Comparison of ENCODE assay signal across 8 cellular contexts in the genomic region with DNA sequence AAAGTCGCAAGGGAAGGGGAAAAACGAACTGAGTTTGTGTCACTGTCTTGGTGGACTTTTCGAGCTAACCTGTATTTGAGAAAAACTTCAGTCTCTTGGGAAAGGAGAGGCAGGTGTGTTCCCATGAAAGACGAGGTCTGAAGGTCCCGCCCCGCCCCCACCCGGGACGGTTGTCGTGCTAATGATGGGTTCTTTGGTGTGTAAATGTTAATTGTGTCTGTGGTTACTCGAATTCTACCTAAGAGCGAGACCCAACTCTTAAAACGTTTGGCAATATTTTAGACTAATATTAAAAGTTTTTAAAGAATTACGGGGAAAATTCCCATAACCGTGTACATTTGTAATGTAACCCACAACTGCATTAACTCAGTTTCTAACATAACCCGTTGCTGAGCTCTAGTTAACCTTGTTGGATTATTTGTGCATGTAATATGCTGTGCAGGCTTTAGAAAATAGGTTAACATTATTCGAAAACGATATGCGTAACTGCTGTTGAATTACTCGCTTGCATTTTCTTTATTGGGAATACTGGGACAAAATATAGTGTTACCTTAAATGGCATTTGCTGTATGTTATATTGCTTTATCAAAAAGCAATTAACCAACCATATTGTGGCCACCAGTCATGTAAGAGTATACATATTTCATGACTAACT. TPM values are rescaled to one million over a fixed set of nuclear protein-coding genes. Genes with fewer than 3 reads are reported as not detected.
DNase-seq lines count a peak whose midpoint lies in the region; ATAC-seq, FAIRE-seq and TF ChIP-seq lines count a peak whose summit lies in the region.

No MANE protein-coding gene starts in this region.

- no peak overlapping the region for H3K27ac ChIP-seq in SK-N-MC
- peak overlapping the region; percentile 99 to 100 (median 100) for H3K27ac ChIP-seq in pancreas

- POLR2A ChIA-PET in AG04449 (lab: Yijun Ruan, JAX), result no interaction called here

- peak overlapping the region; percentile 84 for H3K9ac ChIP-seq in SK-N-MC (ENCODE audit: insufficient read length)

- FAIRE-seq in GM19239 (lab: Jason Lieb, UNC) (peak; percentile 11), pancreas (lab: Jason Lieb, UNC) (no peak)

- CTCF ChIA-PET in AG04449 (lab: Yijun Ruan, JAX), result interaction anchor here (1.3 kb wide), 1 partner anchor 96 kb away, joined by 3 read pairs; no protein-coding TSS in a partner anchor

- no peaks in the 10 kb centered on the region for H3K36me3 ChIP-seq in SK-N-MC (ENCODE audit: insufficient read depth, low read length)
- H3K36me3 ChIP-seq in pancreas, result no peaks in the 10 kb centered on the region

- DNase-seq in AG04449 (ENCODE audit: low read depth, low spot score) (no peak), GM19239 (ENCODE audit: insufficient read length, low spot score) (no peak), SK-N-MC (ENCODE audit: low read depth, low spot score) (no peak), fibroblast of the aortic adventitia (ENCODE audit: low read depth) (peak; percentile 15), pancreas (peak in 3 of 6 donors; percentile 64 to 75 (median 68)), dermis blood vessel endothelial cell (no peak)

- H3K4me3 ChIP-seq in AG04449 (ENCODE audit: low read depth, low read length) (peak overlapping the region; percentile 84), SK-N-MC (peak overlapping the region; percentile 98), fibroblast of the aortic adventitia (ENCODE audit: low read depth, low read length) (peak overlapping the region; percentile 84), pancreas (peak overlapping the region; percentile 87 to 97 (median 93))

- WGBS in pancreas, 2 donors, result 5 to 7% methylated on average over 19 of the region's 19 CpGs

- H3K4me1 ChIP-seq in pancreas, result peaks cover 0 to 12% (median 9%) of the 10 kb centered on the region in 3 donors

- intact Hi-C loops in pancreas (cut with DNase I), result no loop called here

- peak; percentile 35 to 47 (median 41) for ATAC-seq in pancreas
- no peak for ATAC-seq in HG03095 (IDR thresholded peaks at IDR 0.05; ENCODE audit: unreplicated experiment)
- no peak for ATAC-seq in HG03565 (IDR thresholded peaks at IDR 0.05; ENCODE audit: unreplicated experiment)

- H3K9me3 ChIP-seq in SK-N-MC (ENCODE audit: low read depth, low read length), result no peaks in the 10 kb centered on the region
- no peaks in the 10 kb centered on the region for H3K9me3 ChIP-seq in pancreas

- TF ChIP-seq CTCF in AG04449 (IDR thresholded peaks at IDR 0.05; ENCODE audit: insufficient read depth, low read length, missing control alignments) (no peak), fibroblast of the aortic adventitia (IDR thresholded peaks at IDR 0.05; ENCODE audit: insufficient read depth, low read length) (no peak), pancreas (IDR thresholded peaks at IDR 0.05) (no peak)

- no peaks in the 10 kb centered on the region for H3K27me3 ChIP-seq in pancreas

RNA-seq across cellular contexts. Expression of gene EPB41L5, which starts 0.8 kb away (rescaled TPM):
- total RNA-seq in fibroblast of the aortic adventitia (ENCODE audit: low replicate concordance), result 5.9 and 16.8 TPM in 2 replicates
- 10 to 100 TPM; 17.6 to 23.8 (median 21.4) TPM for total RNA-seq in pancreas
- 10 to 100 TPM in 1 of 2 donors, 1 to 10 TPM in 1; 7.3 to 13.0 TPM for polyA plus RNA-seq in pancreas
- total RNA-seq in dermis blood vessel endothelial cell, result 30.2 and 30.8 TPM in 2 replicates

Comparison
In these comparisons a context has a peak if more than half of its experiments do, and no peak if none do; other contexts are left out.
1. ATAC-seq: peak in pancreas (4 of 4); none in HG03095 (single experiment) and HG03565 (single experiment).
2. Peak in every context shown above with its lines, with median percentiles within 50 percentile points of each other: H3K4me3 ChIP-seq.